Comparison of ENCODE assay signal across 8 cellular contexts in the genomic region with DNA sequence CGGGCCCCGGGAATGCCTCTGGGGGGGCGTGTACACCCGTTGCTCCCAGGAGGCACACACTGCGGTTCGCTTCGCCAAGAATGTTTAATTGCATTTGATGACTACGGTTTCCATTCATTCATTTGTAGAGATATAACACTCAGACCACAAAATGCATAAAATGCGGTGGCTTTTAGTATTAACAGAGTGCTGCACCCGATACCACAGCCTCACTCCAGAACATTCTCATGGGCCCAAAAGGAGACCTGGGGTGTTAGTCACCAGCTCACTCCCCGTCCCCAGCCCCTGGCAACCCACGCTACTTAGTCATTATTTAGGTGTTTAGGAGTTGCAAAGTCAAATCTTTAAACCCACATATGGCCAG. TPM values are rescaled to one million over a fixed set of nuclear protein-coding genes. Genes with fewer than 3 reads are reported as not detected.
DNase-seq lines count a peak whose midpoint lies in the region; ATAC-seq and TF ChIP-seq lines count a peak whose summit lies in the region.

No MANE protein-coding gene starts in this region.

- H3K9me3 ChIP-seq in PC-3 (ENCODE audit: low read length): no peaks in the 10 kb centered on the region

- H3K9me3 Mint-ChIP-seq in activated naive CD8-positive, alpha-beta T cell (ENCODE audit: low read depth): no peaks in the 10 kb centered on the region
- H3K9me3 Mint-ChIP-seq in nephron progenitor cell: no peaks in the 10 kb centered on the region

- peak overlapping the region; percentile 94 for H3K27ac Mint-ChIP-seq in activated naive CD8-positive, alpha-beta T cell
- H3K27ac Mint-ChIP-seq in nephron progenitor cell: peak overlapping the region; percentile 83

- no peaks in the 10 kb centered on the region for H3K4me1 ChIP-seq in PC-3 (ENCODE audit: insufficient read depth, low read length)

- peaks cover 2% of the 10 kb centered on the region for H3K36me3 Mint-ChIP-seq in activated naive CD8-positive, alpha-beta T cell
- H3K36me3 Mint-ChIP-seq in nephron progenitor cell (ENCODE audit: low read depth): peaks cover 30% of the 10 kb centered on the region

- H3K27me3 ChIP-seq in PC-3 (ENCODE audit: low read length): no peaks in the 10 kb centered on the region

- no peaks in the 10 kb centered on the region for H3K9me2 ChIP-seq in PC-3 (replicated peaks; ENCODE audit: low read length)

- H3K4me3 ChIP-seq in PC-3 (ENCODE audit: low read length): no peak overlapping the region

- TF ChIP-seq CTCF in PC-3 (conservative IDR thresholded peaks at IDR 0.05; ENCODE audit: low read depth, low read length): no peak
- TF ChIP-seq CTCF in nephron progenitor cell (IDR thresholded peaks at IDR 0.05): no peak

- ATAC-seq in PC-3: peak; percentile 80
- ATAC-seq in GM19452 (IDR thresholded peaks at IDR 0.05; ENCODE audit: unreplicated experiment): no peak

- no peaks in the 10 kb centered on the region; the same call in 1 of the 2 replicates for H3K36me3 ChIP-seq in PC-3 (ENCODE audit: low read depth, low read length)

- peak; percentile 85 for DNase-seq in AG20443 (ENCODE audit: low spot score)
- peak; percentile 48 for DNase-seq in PC-3
- DNase-seq in nephron progenitor cell: no peak
- DNase-seq in posterior vena cava (ENCODE audit: low spot score): no peak
- no peak for DNase-seq in SW480 (ENCODE audit: low spot score)
- DNase-seq in HEK293T (ENCODE audit: extremely low spot score): no peak

- H3K4me3 Mint-ChIP-seq in activated naive CD8-positive, alpha-beta T cell: peak overlapping the region; percentile 95
- H3K4me3 Mint-ChIP-seq in nephron progenitor cell: no peak overlapping the region

- no peak overlapping the region for H2AFZ ChIP-seq in PC-3 (ENCODE audit: low read length)

- no peak overlapping the region for H3K27ac ChIP-seq in PC-3 (ENCODE audit: low read length)

- H3K79me2 ChIP-seq in PC-3 (ENCODE audit: low read length): no peaks in the 10 kb centered on the region

- H3K4me1 Mint-ChIP-seq in activated naive CD8-positive, alpha-beta T cell (ENCODE audit: low read depth): peaks cover 17% of the 10 kb centered on the region
- peaks cover 12% of the 10 kb centered on the region for H3K4me1 Mint-ChIP-seq in nephron progenitor cell

- H3K9ac ChIP-seq in PC-3 (ENCODE audit: low read length): no peak overlapping the region

- no peaks in the 10 kb centered on the region for H3F3A ChIP-seq in PC-3 (ENCODE audit: low read length, unreplicated experiment)

- H3K4me2 ChIP-seq in PC-3 (ENCODE audit: low read length): no peak overlapping the region

- no peaks in the 10 kb centered on the region for H3K27me3 Mint-ChIP-seq in activated naive CD8-positive, alpha-beta T cell
- H3K27me3 Mint-ChIP-seq in nephron progenitor cell (ENCODE audit: low read depth, poor library complexity): no peaks in the 10 kb centered on the region

- POLR2A ChIA-PET in PC-3 (lab: Charles Lee; ENCODE audit: unreplicated experiment) (no interaction called here), HEK293T (lab: Yijun Ruan, JAX) (no interaction called here)

- no TSS peak for BruUV-seq in PC-3 (replicated peaks; lab: Mats Ljungman, UMichigan)

- CTCF ChIA-PET in PC-3 (lab: Charles Lee): no interaction called here
- CTCF ChIA-PET in HEK293T (lab: Yijun Ruan, JAX): no interaction called here

- H4K20me1 ChIP-seq in PC-3 (ENCODE audit: low read length): no peaks in the 10 kb centered on the region

- intact Hi-C loops in PC-3 (cut with micrococcal nuclease): no loop called here
- intact Hi-C loops in posterior vena cava (cut with DNase I): no loop called here

TF ChIP-seq in HEK293T, 16 proteins besides CTCF, POLR2A, EP300 and RAD21:
- TF ChIP-seq NFRKB (IDR thresholded peaks at IDR 0.05) (no peak), SP1 (IDR thresholded peaks at IDR 0.05) (no peak), FOXK2 (IDR thresholded peaks at IDR 0.05) (no peak), TARDBP (IDR thresholded peaks at IDR 0.05) (no peak), HDGF (IDR thresholded peaks at IDR 0.05; ENCODE audit: borderline replicate concordance) (no peak), L3MBTL2 (conservative IDR thresholded peaks at IDR 0.05) (no peak), LEF1 (IDR thresholded peaks at IDR 0.05; ENCODE audit: borderline replicate concordance) (no peak), SUZ12 (IDR thresholded peaks at IDR 0.05) (no peak), FOXM1 (IDR thresholded peaks at IDR 0.05; ENCODE audit: borderline replicate concordance) (no peak), FOXA1 (IDR thresholded peaks at IDR 0.05) (no peak), ELF4 (IDR thresholded peaks at IDR 0.05) (no peak), ZNF384 (IDR thresholded peaks at IDR 0.05) (no peak), CTBP1 (IDR thresholded peaks at IDR 0.05; ENCODE audit: borderline replicate concordance) (no peak), BHLHE40 (IDR thresholded peaks at IDR 0.05; ENCODE audit: borderline replicate concordance) (no peak)
- TF ChIP-seq, protein P1, sequence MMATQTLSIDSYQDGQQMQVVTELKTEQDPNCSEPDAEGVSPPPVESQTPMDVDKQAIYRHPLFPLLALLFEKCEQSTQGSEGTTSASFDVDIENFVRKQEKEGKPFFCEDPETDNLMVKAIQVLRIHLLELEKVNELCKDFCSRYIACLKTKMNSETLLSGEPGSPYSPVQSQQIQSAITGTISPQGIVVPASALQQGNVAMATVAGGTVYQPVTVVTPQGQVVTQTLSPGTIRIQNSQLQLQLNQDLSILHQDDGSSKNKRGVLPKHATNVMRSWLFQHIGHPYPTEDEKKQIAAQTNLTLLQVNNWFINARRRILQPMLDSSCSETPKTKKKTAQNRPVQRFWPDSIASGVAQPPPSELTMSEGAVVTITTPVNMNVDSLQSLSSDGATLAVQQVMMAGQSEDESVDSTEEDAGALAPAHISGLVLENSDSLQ (IDR thresholded peaks at IDR 0.05): no peak

RNA-seq across cellular contexts. Expression of gene HCN2, which starts 21.8 kb away (rescaled TPM):
- total RNA-seq in PC-3 (2014; rRNA removed) (0.04 and 0.46 TPM in 2 replicates), posterior vena cava (under 1 TPM; 0.10 to 0.37 TPM)

RNA-seq across cellular contexts. Expression of gene POLRMT, which starts 21.8 kb away (rescaled TPM):
- total RNA-seq in PC-3 (2014; rRNA removed): 60.5 and 80.6 TPM in 2 replicates
- total RNA-seq in posterior vena cava: 10 to 100 TPM; 25.6 to 30.7 TPM

RNA-seq across cellular contexts. Expression of gene FGF22, which starts 28.2 kb away (rescaled TPM):
- 0.81 and 1.3 TPM in 2 replicates for total RNA-seq in PC-3 (2014; rRNA removed)
- under 1 TPM in 1 of 2 donors, not detected in 1; 0.37 TPM for total RNA-seq in posterior vena cava

RNA-seq across cellular contexts. Expression of gene BSG, which starts 39.1 kb away (rescaled TPM):
- total RNA-seq in PC-3 (2014; rRNA removed): 458 and 514 TPM in 2 replicates
- 100 to 1,000 TPM; 288 to 300 TPM for total RNA-seq in posterior vena cava

RNA-seq across cellular contexts. Expression of gene RNF126, which starts 51.5 kb away (rescaled TPM):
- total RNA-seq in PC-3 (2014; rRNA removed) (86.4 and 89.2 TPM in 2 replicates), posterior vena cava (10 to 100 TPM; 24.5 to 27.1 TPM)

Comparison
In these comparisons a context has a peak if more than half of its experiments do, and no peak if none do; other contexts are left out.
1. DNase-seq: peak in AG20443 (single experiment) and PC-3 (single experiment); none in nephron progenitor cell (single experiment), posterior vena cava (single experiment), SW480 (single experiment) and HEK293T (single experiment).